Comparison of ENCODE assay signal across 1 cellular context in the genomic region with DNA sequence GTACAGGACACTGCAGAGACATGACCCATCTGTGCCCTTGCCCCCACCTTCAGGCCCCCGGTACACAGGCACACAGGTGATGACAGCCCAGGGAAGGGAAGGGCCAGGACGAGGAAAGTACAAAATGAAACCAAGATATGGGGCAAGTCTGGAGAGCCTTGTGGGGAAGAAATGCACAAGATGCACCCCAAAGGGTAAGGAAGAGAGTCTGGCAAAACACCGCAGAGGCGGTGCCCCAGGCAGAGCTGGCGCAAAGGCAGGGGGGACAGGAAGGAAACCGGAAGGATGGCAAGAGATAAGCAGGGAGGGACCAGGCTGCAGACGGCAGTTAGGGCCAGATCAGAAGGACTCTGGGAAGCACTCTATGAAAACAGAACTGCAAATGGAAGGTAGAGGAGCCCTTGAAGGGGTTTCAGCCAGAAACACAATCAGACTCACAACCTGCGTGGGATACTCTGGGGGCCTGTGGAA.
A peak's percentile ranks its signal among the peaks of the same experiment; 100 is the strongest.
TF ChIP-seq lines count a peak whose summit lies in the region.

No MANE protein-coding gene starts in this region.

TF ChIP-seq in K562, 482 proteins besides CTCF, POLR2A, EP300 and RAD21 (continued from another document and continues in another):
- TF ChIP-seq, protein P1, sequence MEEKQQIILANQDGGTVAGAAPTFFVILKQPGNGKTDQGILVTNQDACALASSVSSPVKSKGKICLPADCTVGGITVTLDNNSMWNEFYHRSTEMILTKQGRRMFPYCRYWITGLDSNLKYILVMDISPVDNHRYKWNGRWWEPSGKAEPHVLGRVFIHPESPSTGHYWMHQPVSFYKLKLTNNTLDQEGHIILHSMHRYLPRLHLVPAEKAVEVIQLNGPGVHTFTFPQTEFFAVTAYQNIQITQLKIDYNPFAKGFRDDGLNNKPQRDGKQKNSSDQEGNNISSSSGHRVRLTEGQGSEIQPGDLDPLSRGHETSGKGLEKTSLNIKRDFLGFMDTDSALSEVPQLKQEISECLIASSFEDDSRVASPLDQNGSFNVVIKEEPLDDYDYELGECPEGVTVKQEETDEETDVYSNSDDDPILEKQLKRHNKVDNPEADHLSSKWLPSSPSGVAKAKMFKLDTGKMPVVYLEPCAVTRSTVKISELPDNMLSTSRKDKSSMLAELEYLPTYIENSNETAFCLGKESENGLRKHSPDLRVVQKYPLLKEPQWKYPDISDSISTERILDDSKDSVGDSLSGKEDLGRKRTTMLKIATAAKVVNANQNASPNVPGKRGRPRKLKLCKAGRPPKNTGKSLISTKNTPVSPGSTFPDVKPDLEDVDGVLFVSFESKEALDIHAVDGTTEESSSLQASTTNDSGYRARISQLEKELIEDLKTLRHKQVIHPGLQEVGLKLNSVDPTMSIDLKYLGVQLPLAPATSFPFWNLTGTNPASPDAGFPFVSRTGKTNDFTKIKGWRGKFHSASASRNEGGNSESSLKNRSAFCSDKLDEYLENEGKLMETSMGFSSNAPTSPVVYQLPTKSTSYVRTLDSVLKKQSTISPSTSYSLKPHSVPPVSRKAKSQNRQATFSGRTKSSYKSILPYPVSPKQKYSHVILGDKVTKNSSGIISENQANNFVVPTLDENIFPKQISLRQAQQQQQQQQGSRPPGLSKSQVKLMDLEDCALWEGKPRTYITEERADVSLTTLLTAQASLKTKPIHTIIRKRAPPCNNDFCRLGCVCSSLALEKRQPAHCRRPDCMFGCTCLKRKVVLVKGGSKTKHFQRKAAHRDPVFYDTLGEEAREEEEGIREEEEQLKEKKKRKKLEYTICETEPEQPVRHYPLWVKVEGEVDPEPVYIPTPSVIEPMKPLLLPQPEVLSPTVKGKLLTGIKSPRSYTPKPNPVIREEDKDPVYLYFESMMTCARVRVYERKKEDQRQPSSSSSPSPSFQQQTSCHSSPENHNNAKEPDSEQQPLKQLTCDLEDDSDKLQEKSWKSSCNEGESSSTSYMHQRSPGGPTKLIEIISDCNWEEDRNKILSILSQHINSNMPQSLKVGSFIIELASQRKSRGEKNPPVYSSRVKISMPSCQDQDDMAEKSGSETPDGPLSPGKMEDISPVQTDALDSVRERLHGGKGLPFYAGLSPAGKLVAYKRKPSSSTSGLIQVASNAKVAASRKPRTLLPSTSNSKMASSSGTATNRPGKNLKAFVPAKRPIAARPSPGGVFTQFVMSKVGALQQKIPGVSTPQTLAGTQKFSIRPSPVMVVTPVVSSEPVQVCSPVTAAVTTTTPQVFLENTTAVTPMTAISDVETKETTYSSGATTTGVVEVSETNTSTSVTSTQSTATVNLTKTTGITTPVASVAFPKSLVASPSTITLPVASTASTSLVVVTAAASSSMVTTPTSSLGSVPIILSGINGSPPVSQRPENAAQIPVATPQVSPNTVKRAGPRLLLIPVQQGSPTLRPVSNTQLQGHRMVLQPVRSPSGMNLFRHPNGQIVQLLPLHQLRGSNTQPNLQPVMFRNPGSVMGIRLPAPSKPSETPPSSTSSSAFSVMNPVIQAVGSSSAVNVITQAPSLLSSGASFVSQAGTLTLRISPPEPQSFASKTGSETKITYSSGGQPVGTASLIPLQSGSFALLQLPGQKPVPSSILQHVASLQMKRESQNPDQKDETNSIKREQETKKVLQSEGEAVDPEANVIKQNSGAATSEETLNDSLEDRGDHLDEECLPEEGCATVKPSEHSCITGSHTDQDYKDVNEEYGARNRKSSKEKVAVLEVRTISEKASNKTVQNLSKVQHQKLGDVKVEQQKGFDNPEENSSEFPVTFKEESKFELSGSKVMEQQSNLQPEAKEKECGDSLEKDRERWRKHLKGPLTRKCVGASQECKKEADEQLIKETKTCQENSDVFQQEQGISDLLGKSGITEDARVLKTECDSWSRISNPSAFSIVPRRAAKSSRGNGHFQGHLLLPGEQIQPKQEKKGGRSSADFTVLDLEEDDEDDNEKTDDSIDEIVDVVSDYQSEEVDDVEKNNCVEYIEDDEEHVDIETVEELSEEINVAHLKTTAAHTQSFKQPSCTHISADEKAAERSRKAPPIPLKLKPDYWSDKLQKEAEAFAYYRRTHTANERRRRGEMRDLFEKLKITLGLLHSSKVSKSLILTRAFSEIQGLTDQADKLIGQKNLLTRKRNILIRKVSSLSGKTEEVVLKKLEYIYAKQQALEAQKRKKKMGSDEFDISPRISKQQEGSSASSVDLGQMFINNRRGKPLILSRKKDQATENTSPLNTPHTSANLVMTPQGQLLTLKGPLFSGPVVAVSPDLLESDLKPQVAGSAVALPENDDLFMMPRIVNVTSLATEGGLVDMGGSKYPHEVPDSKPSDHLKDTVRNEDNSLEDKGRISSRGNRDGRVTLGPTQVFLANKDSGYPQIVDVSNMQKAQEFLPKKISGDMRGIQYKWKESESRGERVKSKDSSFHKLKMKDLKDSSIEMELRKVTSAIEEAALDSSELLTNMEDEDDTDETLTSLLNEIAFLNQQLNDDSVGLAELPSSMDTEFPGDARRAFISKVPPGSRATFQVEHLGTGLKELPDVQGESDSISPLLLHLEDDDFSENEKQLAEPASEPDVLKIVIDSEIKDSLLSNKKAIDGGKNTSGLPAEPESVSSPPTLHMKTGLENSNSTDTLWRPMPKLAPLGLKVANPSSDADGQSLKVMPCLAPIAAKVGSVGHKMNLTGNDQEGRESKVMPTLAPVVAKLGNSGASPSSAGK (IDR thresholded peaks at IDR 0.05), result peak; percentile 47; the same call in 1 of the 2 replicates
- peak; percentile 82 for TF ChIP-seq HDAC2 (IDR thresholded peaks at IDR 0.05)
- TF ChIP-seq ZNF507 (tag; conservative IDR thresholded peaks at IDR 0.05), result no peak
- TF ChIP-seq TCF7 (IDR thresholded peaks at IDR 0.05; ENCODE audit: borderline replicate concordance), result no peak
- TF ChIP-seq, protein P2, sequence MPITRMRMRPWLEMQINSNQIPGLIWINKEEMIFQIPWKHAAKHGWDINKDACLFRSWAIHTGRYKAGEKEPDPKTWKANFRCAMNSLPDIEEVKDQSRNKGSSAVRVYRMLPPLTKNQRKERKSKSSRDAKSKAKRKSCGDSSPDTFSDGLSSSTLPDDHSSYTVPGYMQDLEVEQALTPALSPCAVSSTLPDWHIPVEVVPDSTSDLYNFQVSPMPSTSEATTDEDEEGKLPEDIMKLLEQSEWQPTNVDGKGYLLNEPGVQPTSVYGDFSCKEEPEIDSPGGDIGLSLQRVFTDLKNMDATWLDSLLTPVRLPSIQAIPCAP (CRISPR knock-in tag; IDR thresholded peaks at IDR 0.05; ENCODE audit: borderline replicate concordance), result no peak
- TF ChIP-seq SMARCE1 (IDR thresholded peaks at IDR 0.05), result peak; percentile 78
- TF ChIP-seq, protein P3, sequence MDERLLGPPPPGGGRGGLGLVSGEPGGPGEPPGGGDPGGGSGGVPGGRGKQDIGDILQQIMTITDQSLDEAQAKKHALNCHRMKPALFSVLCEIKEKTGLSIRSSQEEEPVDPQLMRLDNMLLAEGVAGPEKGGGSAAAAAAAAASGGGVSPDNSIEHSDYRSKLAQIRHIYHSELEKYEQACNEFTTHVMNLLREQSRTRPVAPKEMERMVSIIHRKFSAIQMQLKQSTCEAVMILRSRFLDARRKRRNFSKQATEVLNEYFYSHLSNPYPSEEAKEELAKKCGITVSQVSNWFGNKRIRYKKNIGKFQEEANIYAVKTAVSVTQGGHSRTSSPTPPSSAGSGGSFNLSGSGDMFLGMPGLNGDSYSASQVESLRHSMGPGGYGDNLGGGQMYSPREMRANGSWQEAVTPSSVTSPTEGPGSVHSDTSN (CRISPR knock-in tag; IDR thresholded peaks at IDR 0.05; ENCODE audit: low read depth), result no peak
- TF ChIP-seq, protein P3 (tag; conservative IDR thresholded peaks at IDR 0.05; ENCODE audit: low read depth), result peak; percentile 29
- peak; percentile 84 for TF ChIP-seq GABPA (tag; conservative IDR thresholded peaks at IDR 0.05; ENCODE audit: low read depth)
- TF ChIP-seq ETV6 (IDR thresholded peaks at IDR 0.05; ENCODE audit: borderline replicate concordance in 1 of 2, low read depth in 2 of 2, low read length in 1 of 2), result peak; percentile 28 to 67; a peak in 2 of 4 replicates
- TF ChIP-seq ETV6 (CRISPR knock-in tag; IDR thresholded peaks at IDR 0.05; ENCODE audit: borderline replicate concordance), result no peak
- TF ChIP-seq, protein P4, sequence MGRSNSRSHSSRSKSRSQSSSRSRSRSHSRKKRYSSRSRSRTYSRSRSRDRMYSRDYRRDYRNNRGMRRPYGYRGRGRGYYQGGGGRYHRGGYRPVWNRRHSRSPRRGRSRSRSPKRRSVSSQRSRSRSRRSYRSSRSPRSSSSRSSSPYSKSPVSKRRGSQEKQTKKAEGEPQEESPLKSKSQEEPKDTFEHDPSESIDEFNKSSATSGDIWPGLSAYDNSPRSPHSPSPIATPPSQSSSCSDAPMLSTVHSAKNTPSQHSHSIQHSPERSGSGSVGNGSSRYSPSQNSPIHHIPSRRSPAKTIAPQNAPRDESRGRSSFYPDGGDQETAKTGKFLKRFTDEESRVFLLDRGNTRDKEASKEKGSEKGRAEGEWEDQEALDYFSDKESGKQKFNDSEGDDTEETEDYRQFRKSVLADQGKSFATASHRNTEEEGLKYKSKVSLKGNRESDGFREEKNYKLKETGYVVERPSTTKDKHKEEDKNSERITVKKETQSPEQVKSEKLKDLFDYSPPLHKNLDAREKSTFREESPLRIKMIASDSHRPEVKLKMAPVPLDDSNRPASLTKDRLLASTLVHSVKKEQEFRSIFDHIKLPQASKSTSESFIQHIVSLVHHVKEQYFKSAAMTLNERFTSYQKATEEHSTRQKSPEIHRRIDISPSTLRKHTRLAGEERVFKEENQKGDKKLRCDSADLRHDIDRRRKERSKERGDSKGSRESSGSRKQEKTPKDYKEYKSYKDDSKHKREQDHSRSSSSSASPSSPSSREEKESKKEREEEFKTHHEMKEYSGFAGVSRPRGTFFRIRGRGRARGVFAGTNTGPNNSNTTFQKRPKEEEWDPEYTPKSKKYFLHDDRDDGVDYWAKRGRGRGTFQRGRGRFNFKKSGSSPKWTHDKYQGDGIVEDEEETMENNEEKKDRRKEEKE (IDR thresholded peaks at IDR 0.05; ENCODE audit: borderline replicate concordance in 1 of 2, control insufficient read depth in 1 of 2, low read depth in 2 of 2, low read length in 1 of 2), result no peak
- TF ChIP-seq TCF7L2 (IDR thresholded peaks at IDR 0.05; ENCODE audit: low read depth, low read length), result no peak
- TF ChIP-seq ZNF780A (CRISPR knock-in tag; IDR thresholded peaks at IDR 0.05), result no peak
- no peak for TF ChIP-seq BACH1 (tag; IDR thresholded peaks at IDR 0.05)
- peak; percentile 41; the same call in 1 of the 2 replicates for TF ChIP-seq CREM (IDR thresholded peaks at IDR 0.05; ENCODE audit: low read depth)
- no peak for TF ChIP-seq NR1H2 (CRISPR knock-in tag; IDR thresholded peaks at IDR 0.05)
- peak; percentile 57 for TF ChIP-seq TAF9B (IDR thresholded peaks at IDR 0.05; ENCODE audit: partially characterized antibody)
- TF ChIP-seq CEBPG (CRISPR knock-in tag; IDR thresholded peaks at IDR 0.05), result no peak
- TF ChIP-seq CEBPG (tag; conservative IDR thresholded peaks at IDR 0.05 in 1 of 2, IDR thresholded peaks at IDR 0.05 in 1 of 2), result no peak
- peak; percentile 48; the same call in 1 of the 2 replicates for TF ChIP-seq SMARCC2 (IDR thresholded peaks at IDR 0.05; ENCODE audit: low read depth)
- TF ChIP-seq KLF1 (tag; IDR thresholded peaks at IDR 0.05), result peak; percentile 67; the same call in 1 of the 2 replicates
- no peak for TF ChIP-seq ZNF764 (CRISPR knock-in tag; IDR thresholded peaks at IDR 0.05; ENCODE audit: low read depth)
- TF ChIP-seq ZNF707 (CRISPR knock-in tag; conservative IDR thresholded peaks at IDR 0.05), result no peak
- TF ChIP-seq SLC30A9 (CRISPR knock-in tag; IDR thresholded peaks at IDR 0.05), result no peak
- 0 out of 2 replicates have a peak, but pooled peaks have one; percentile 26 for TF ChIP-seq MYBL2 (IDR thresholded peaks at IDR 0.05; ENCODE audit: low read depth)
- no peak for TF ChIP-seq MYBL2 (CRISPR knock-in tag; IDR thresholded peaks at IDR 0.05; ENCODE audit: borderline replicate concordance)
- TF ChIP-seq, protein P5, sequence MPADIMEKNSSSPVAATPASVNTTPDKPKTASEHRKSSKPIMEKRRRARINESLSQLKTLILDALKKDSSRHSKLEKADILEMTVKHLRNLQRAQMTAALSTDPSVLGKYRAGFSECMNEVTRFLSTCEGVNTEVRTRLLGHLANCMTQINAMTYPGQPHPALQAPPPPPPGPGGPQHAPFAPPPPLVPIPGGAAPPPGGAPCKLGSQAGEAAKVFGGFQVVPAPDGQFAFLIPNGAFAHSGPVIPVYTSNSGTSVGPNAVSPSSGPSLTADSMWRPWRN (IDR thresholded peaks at IDR 0.05; ENCODE audit: low read depth), result no peak
- no peak for TF ChIP-seq RFX1 (IDR thresholded peaks at IDR 0.05)
- no peak for TF ChIP-seq FUS (optimal IDR thresholded peaks at IDR 0.05; ENCODE audit: low read depth, low read length)
- TF ChIP-seq U2AF1 (optimal IDR thresholded peaks at IDR 0.05; ENCODE audit: low read depth, low read length), result no peak
- no peak for TF ChIP-seq ZNF212 (CRISPR knock-in tag; IDR thresholded peaks at IDR 0.05)
- peak; percentile 31; the same call in 1 of the 2 replicates for TF ChIP-seq PHF21A (IDR thresholded peaks at IDR 0.05; ENCODE audit: borderline replicate concordance, low read depth)
- TF ChIP-seq HNRNPLL (IDR thresholded peaks at IDR 0.05; ENCODE audit: low read depth, low read length, poor library complexity, severe bottlenecking), result no peak
- TF ChIP-seq, protein P6, sequence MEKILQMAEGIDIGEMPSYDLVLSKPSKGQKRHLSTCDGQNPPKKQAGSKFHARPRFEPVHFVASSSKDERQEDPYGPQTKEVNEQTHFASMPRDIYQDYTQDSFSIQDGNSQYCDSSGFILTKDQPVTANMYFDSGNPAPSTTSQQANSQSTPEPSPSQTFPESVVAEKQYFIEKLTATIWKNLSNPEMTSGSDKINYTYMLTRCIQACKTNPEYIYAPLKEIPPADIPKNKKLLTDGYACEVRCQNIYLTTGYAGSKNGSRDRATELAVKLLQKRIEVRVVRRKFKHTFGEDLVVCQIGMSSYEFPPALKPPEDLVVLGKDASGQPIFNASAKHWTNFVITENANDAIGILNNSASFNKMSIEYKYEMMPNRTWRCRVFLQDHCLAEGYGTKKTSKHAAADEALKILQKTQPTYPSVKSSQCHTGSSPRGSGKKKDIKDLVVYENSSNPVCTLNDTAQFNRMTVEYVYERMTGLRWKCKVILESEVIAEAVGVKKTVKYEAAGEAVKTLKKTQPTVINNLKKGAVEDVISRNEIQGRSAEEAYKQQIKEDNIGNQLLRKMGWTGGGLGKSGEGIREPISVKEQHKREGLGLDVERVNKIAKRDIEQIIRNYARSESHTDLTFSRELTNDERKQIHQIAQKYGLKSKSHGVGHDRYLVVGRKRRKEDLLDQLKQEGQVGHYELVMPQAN (IDR thresholded peaks at IDR 0.05; ENCODE audit: borderline replicate concordance), result no peak
- TF ChIP-seq POU5F1 (IDR thresholded peaks at IDR 0.05; ENCODE audit: borderline replicate concordance, low read depth, low read length, partially characterized antibody), result no peak
- no peak for TF ChIP-seq ZNF23 (CRISPR knock-in tag; IDR thresholded peaks at IDR 0.05)
- no peak for TF ChIP-seq ESRRA (IDR thresholded peaks at IDR 0.05; ENCODE audit: borderline replicate concordance, low read depth)
